Comparison of ENCODE assay signal across 10 cellular contexts in the genomic region with DNA sequence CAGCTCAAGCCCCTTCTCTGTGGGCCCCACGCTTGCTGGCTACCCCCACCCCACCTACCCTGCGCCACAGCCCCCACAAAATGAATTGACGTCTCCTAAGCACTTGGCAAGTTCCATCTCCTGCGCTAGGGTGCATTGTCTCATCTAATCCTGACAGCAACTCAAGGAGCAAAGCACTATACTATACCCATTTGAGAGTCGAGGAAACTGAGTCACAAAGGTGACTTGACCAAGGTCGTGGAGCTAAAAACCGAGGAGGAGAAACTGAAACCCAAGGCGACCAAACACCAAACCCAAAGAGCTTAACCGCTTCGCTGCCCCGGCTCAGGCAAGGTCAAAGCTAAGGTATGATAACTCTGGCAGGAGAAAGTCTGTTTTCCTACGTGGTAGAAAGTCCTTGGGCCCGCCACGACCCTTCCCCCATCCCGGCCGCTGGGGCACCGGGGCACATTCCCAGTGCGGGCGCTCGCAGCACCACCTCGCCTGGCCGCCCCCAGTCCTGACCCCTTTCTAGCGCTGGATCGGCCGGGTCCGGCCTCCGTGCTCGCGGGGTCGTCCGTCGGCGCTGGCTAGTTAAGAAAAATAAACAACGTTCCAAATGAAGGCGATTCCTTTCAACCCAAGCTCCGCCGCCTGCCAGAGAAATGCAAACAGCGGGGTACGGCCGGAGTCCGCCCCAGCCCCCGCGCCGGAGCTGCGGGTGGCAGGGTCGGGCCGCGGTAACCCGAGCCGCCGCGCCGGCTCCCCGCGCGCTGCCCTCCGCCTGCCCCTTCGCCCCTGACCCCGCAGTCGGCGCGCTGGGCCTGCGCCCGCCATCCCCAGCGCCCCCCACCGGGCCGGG. TPM values are rescaled to one million over a fixed set of nuclear protein-coding genes. Genes with fewer than 3 reads are reported as not detected.
DNase-seq lines count a peak whose midpoint lies in the region; ATAC-seq, FAIRE-seq and TF ChIP-seq lines count a peak whose summit lies in the region.
"Had no signal": no experiment of that assay in that cellular context is flagged by ENCODE, and none has a peak within 500 bp of the region (broad histone marks: within the 10 kb centered on the region; RNA-seq: fewer than 3 reads in every experiment).

No MANE protein-coding gene starts in this region.

- H3K79me2 ChIP-seq in K562 (ENCODE audit: control insufficient read depth, insufficient read depth, low read length): no peaks in the 10 kb centered on the region

- H3K9ac ChIP-seq in K562 (ENCODE audit: insufficient read depth in 1 of 2, low read depth in 2 of 2, low read length in 2 of 2) (no peak overlapping the region), mucosa of stomach (ENCODE audit: low read length) (no peak overlapping the region)

- H4K20me1 ChIP-seq in K562 (replicated peaks; ENCODE audit: control insufficient read depth, insufficient read depth, low read length): peaks cover 8% of the 10 kb centered on the region; the same call in 1 of the 2 replicates

- intact Hi-C loops in CD14-positive monocyte (cut with micrococcal nuclease): no loop called here
- intact Hi-C loops in K562 (cut with micrococcal nuclease): no loop called here

- no peak overlapping the region for H3K4me3 ChIP-seq in K562
- H3K4me3 ChIP-seq in mucosa of stomach (ENCODE audit: low read length): peak overlapping the region; percentile 21

- POLR2A ChIA-PET in K562 (lab: Yijun Ruan, JAX): no interaction called here

- in situ Hi-C loops in GM13977 (cut with MboI; ENCODE audit: low pct_unique_long_range_greater_than_20kb, low sequenced_read_pairs, unreplicated experiment): no loop called here
- in situ Hi-C loops in K562 (cut with MboI): loop anchor here (5.0 kb wide), 1 partner anchor 310 kb away; no protein-coding TSS in a partner anchor

- H3K9me1 ChIP-seq in K562 (ENCODE audit: control insufficient read depth, insufficient read depth, low read length): no peaks in the 10 kb centered on the region

- H3K4me1 ChIP-seq in K562 (replicated peaks in 1 of 2; ENCODE audit: control insufficient read depth in 2 of 2, insufficient read depth in 2 of 2, low read length in 2 of 2) (peaks cover 0 to 26% of the 10 kb centered on the region in 2 experiments; a peak in 2 of 5 replicates), mucosa of stomach (ENCODE audit: control insufficient read depth, insufficient read depth, low read length) (peaks cover 43% of the 10 kb centered on the region)

- no peak for TF ChIP-seq RAD21 in K562 (CRISPR knock-in tag; conservative IDR thresholded peaks at IDR 0.05 in 1 of 2, IDR thresholded peaks at IDR 0.05 in 1 of 2)

- BruUV-seq in K562 (replicated peaks; lab: Mats Ljungman, UMichigan): no TSS peak

- peaks cover 39% of the 10 kb centered on the region for H3K4me1 Mint-ChIP-seq in CD14-positive monocyte

- TF ChIP-seq EP300 in K562 (IDR thresholded peaks at IDR 0.05; ENCODE audit: low read length): no peak

- H3K36me3 ChIP-seq in K562 (ENCODE audit: control insufficient read depth, insufficient read depth, low read length) (no peaks in the 10 kb centered on the region), mucosa of stomach (ENCODE audit: control insufficient read depth, insufficient read depth, low read length) (no peaks in the 10 kb centered on the region)

- peaks cover 0 to 33% (median 21%) of the 10 kb centered on the region in 7 donors for H3K9me3 Mint-ChIP-seq in CD14-positive monocyte

- H3K27me3 ChIP-seq in K562 (ENCODE audit: control insufficient read depth in 2 of 2, insufficient read depth in 2 of 2, low read length in 2 of 2) (peaks cover 42 to 67% of the 10 kb centered on the region in 2 experiments), mucosa of stomach (ENCODE audit: control insufficient read depth, insufficient read depth, low read length) (peaks cover 83% of the 10 kb centered on the region)

- peaks cover 87 to 94% (median 90%) of the 10 kb centered on the region in 3 donors for H3K27me3 Mint-ChIP-seq in CD14-positive monocyte (ENCODE audit: low read depth in 3 of 3)

- CTCF ChIA-PET in K562 (lab: Yijun Ruan, JAX; ENCODE audit: low intra/inter-chr PET ratio): interaction anchor here (0.7 to 7.0 kb wide), 3 partner anchors 89 to 311 kb away, joined by 3 to 150 read pairs (median 7); no protein-coding TSS in a partner anchor

- FAIRE-seq in K562 (lab: Jason Lieb, UNC): no peak
- FAIRE-seq: H54 had no signal

- H3K27ac Mint-ChIP-seq in CD14-positive monocyte: no peak overlapping the region

- peak overlapping the region; percentile 74 to 88 for H3K4me3 Mint-ChIP-seq in CD14-positive monocyte

- TF ChIP-seq CTCF in CD14-positive monocyte (IDR thresholded peaks at IDR 0.05) (no peak), GM13977 (IDR thresholded peaks at IDR 0.05; ENCODE audit: extremely low read depth, insufficient read depth, missing control alignments) (no peak), K562 (IDR thresholded peaks at IDR 0.05 in 2 of 3, conservative IDR thresholded peaks at IDR 0.05 in 1 of 3; ENCODE audit: insufficient read depth in 2 of 3, low read depth in 1 of 3, low read length in 3 of 3) (no peak)

- H3K27ac ChIP-seq in K562 (ENCODE audit: extremely low read depth, low read depth, low read length): no peak overlapping the region

- H3K36me3 Mint-ChIP-seq in CD14-positive monocyte: peaks cover 0 to 15% of the 10 kb centered on the region in 2 donors

- DNase-seq in CD14-positive monocyte (ENCODE audit: low spot score) (no peak), GM13977 (ENCODE audit: low spot score) (peak; percentile 44), K562 (ENCODE audit: extremely low read depth in 1 of 4, low spot score in 3 of 4) (no peak), NOMO-1 treated with DMSO at 0.1 percent for 48 hours (lab: John Stamatoyannopoulos, UW; ENCODE audit: unreplicated experiment) (no peak), NCI-H2196 treated with DMSO at 0.1 percent for 48 hours (lab: John Stamatoyannopoulos, UW; ENCODE audit: unreplicated experiment) (no peak), dermis blood vessel endothelial cell (no peak), mucosa of gallbladder (ENCODE audit: low spot score) (no peak)
- DNase-seq: activated effector memory CD4-positive, alpha-beta T cell treated with Interleukin-2 at 50 U/mL for 16 hours had no signal

- H2AFZ ChIP-seq in K562 (ENCODE audit: low read depth, low read length): no peak overlapping the region

- no peak for TF ChIP-seq POLR2A in K562 (conservative IDR thresholded peaks at IDR 0.05)

- H3K9me3 ChIP-seq in K562 (replicated peaks; ENCODE audit: control insufficient read depth, insufficient read depth, low read depth, low read length) (no peaks in the 10 kb centered on the region), mucosa of stomach (ENCODE audit: control insufficient read depth, low read length) (no peaks in the 10 kb centered on the region)

- no peak for ATAC-seq in K562

- H3K4me2 ChIP-seq in K562 (ENCODE audit: insufficient read depth, low read length): no peak overlapping the region

- WGBS in K562 (ENCODE audit: insufficient coverage, low coverage, missing lambda C conversion rate): 44% methylated on average over 47 of the region's 67 CpGs

TF ChIP-seq in K562, 482 proteins besides CTCF, POLR2A, EP300 and RAD21 (continues in another document):
- no peak for TF ChIP-seq ZNF512 (tag; IDR thresholded peaks at IDR 0.05)

RNA-seq across cellular contexts. Expression of gene NCR2, which starts 37.3 kb away (rescaled TPM):
- polyA plus RNA-seq in CD14-positive monocyte (not detected), K562 (2011; rRNA removed) (not detected in 2 replicates), K562 (2014; fragmentation: Illumina TruSeq; extraction: Trizol) (not detected in 2 replicates), K562 (2014; fragmentation: Nextera tagmentation; extraction: Ambion mirVana) (not detected), K562 (2014; rRNA removed) (not detected in 2 replicates)
- not detected in 2 replicates for total RNA-seq in K562 (2011; cell fraction: chromatin; rRNA removed; ENCODE audit: low replicate concordance)
- total RNA-seq in K562 (2011; cell fraction: nucleolus; rRNA removed): not detected in 2 replicates
- not detected in 2 replicates for total RNA-seq in K562 (2011; cell fraction: nucleoplasm; rRNA removed)
- total RNA-seq in K562 (2014; rRNA removed) (not detected in 2 replicates), K562 (2014; rRNA removed; fragmentation: Illumina TruSeq; extraction: Trizol) (not detected in 2 replicates), K562 (2015; rRNA removed; fragmentation: Illumina TruSeq; extraction: Trizol) (not detected in 2 replicates), K562 (2021) (not detected in 2 replicates), dermis blood vessel endothelial cell (not detected in 2 replicates), mucosa of gallbladder (not detected)
- polyA plus RNA-seq in K562 (2011; cell fraction: cytosol; rRNA removed): not detected in 2 replicates
- polyA plus RNA-seq in K562 (2011; cell fraction: nucleus; rRNA removed): not detected in 2 replicates
- polyA plus RNA-seq in K562 (2012): not detected in 2 replicates
- not detected in 2 replicates for polyA minus RNA-seq in K562 (2011; rRNA and poly(A)+ RNA removed)
- not detected in 2 replicates for polyA minus RNA-seq in K562 (2011; cell fraction: cytosol; rRNA and poly(A)+ RNA removed)
- polyA minus RNA-seq in K562 (2011; cell fraction: nucleus; rRNA and poly(A)+ RNA removed): not detected in 2 replicates
